ENCODE assay signal across 12 cellular contexts in genomic region chr1:201904579-201904978, GRCh38. TPM values are rescaled to one million over a fixed set of nuclear protein-coding genes. Genes with fewer than 3 reads are reported as not detected.
DNase-seq lines count a peak whose midpoint lies in the region; ATAC-seq and TF ChIP-seq lines count a peak whose summit lies in the region.
"Had no signal": no experiment of that assay in that cellular context is flagged by ENCODE, and none has a peak within 500 bp of the region (broad histone marks: within the 10 kb centered on the region; RNA-seq: fewer than 3 reads in every experiment).

No MANE protein-coding gene starts in this region.

- H3K4me1 ChIP-seq in adrenal gland (replicated peaks in 1 of 2) (peaks cover 16 to 54% of the 10 kb centered on the region in 2 donors), foreskin keratinocyte (peaks cover 7% of the 10 kb centered on the region), neuronal stem cell (ENCODE audit: control insufficient read depth in 2 of 2, insufficient read depth in 1 of 2, low read depth in 1 of 2, low read length in 2 of 2) (peaks cover 6 to 9% of the 10 kb centered on the region in 2 donors)
- no peaks in the 10 kb centered on the region for H3K4me1 ChIP-seq in CD8-positive, alpha-beta memory T cell (ENCODE audit: insufficient read depth, low read length)
- H3K4me1 ChIP-seq: A549 had no signal

- no peak overlapping the region for H4K91ac ChIP-seq in neuronal stem cell (ENCODE audit: low read depth, low read length, poor library complexity)

- H3K4me3 Mint-ChIP-seq in CD8-positive, alpha-beta memory T cell: no peak overlapping the region
- H3K4me3 Mint-ChIP-seq: effector memory CD8-positive, alpha-beta T cell had no signal

- CTCF ChIA-PET in AG04449 (lab: Yijun Ruan, JAX): interaction anchor here (1.1 to 7.1 kb wide), 4 partner anchors 9 to 68 kb away, joined by 3 to 62 read pairs (median 16); no protein-coding TSS in a partner anchor
- CTCF ChIA-PET in CD8-positive, alpha-beta memory T cell (lab: Charles Lee): interaction anchor here (0.7 kb wide), 1 partner anchor 8 kb away, joined by 3 read pairs; no protein-coding TSS in a partner anchor

- no peak overlapping the region for H3K18ac ChIP-seq in neuronal stem cell (ENCODE audit: low read length)

- peak overlapping the region; percentile 28 for H2AFZ ChIP-seq in neuronal stem cell (ENCODE audit: low read length)

- H3K27ac ChIP-seq in adrenal gland (peak overlapping the region in 4 of 5 donors; percentile 19 to 83 (median 70)), foreskin keratinocyte (no peak overlapping the region), neuronal stem cell (replicated peaks; ENCODE audit: low read length) (no peak overlapping the region)
- H3K27ac ChIP-seq in CD8-positive, alpha-beta memory T cell (ENCODE audit: low read depth, low read length): no peak overlapping the region
- H3K27ac ChIP-seq: A549 had no signal

- peaks cover 0 to 4% of the 10 kb centered on the region in 2 donors for H3K36me3 ChIP-seq in adrenal gland (replicated peaks in 1 of 2)
- no peaks in the 10 kb centered on the region for H3K36me3 ChIP-seq in neuronal stem cell (replicated peaks in 1 of 2; ENCODE audit: control insufficient read depth in 2 of 2, insufficient read depth in 2 of 2, low read length in 2 of 2)
- no peaks in the 10 kb centered on the region for H3K36me3 ChIP-seq in CD8-positive, alpha-beta memory T cell (ENCODE audit: insufficient read depth, low read length)

- H3K9me3 Mint-ChIP-seq in CD8-positive, alpha-beta memory T cell: no peaks in the 10 kb centered on the region
- H3K9me3 Mint-ChIP-seq: effector memory CD8-positive, alpha-beta T cell had no signal

- no peak overlapping the region for H3K9ac ChIP-seq in neuronal stem cell (ENCODE audit: low read depth, low read length, poor library complexity)

- H3K36me3 Mint-ChIP-seq in CD8-positive, alpha-beta memory T cell: no peaks in the 10 kb centered on the region

- intact Hi-C loops in adrenal gland (cut with DNase I): no loop called here

- H3K23ac ChIP-seq in neuronal stem cell (ENCODE audit: low read depth, low read length, poor library complexity): no peak overlapping the region

- H2BK5ac ChIP-seq in neuronal stem cell (ENCODE audit: low read length): no peak overlapping the region

- H2BK15ac ChIP-seq in neuronal stem cell (ENCODE audit: low read length): no peak overlapping the region

- ATAC-seq in foreskin keratinocyte (peak; percentile 59), GM21723 (IDR thresholded peaks at IDR 0.05; ENCODE audit: unreplicated experiment) (no peak), GM18502 (IDR thresholded peaks at IDR 0.05; ENCODE audit: poor library complexity, unreplicated experiment) (no peak)
- ATAC-seq: A549; effector memory CD8-positive, alpha-beta T cell had no signal

- POLR2A ChIA-PET in AG04449 (lab: Yijun Ruan, JAX): interaction anchor here (0.7 to 2.3 kb wide), 7 partner anchors 8 to 45 kb away, joined by 3 to 22 read pairs (median 5); partner anchors contain the start of gene LMOD1
- POLR2A ChIA-PET in CD8-positive, alpha-beta memory T cell (lab: Charles Lee): no interaction called here

- peaks cover 0 to 4% (median 3%) of the 10 kb centered on the region in 3 donors for H3K4me1 Mint-ChIP-seq in CD8-positive, alpha-beta memory T cell

- H2AK5ac ChIP-seq in neuronal stem cell (ENCODE audit: low read depth, low read length): no peak overlapping the region

- peaks cover 5 to 10% of the 10 kb centered on the region in 2 donors for H3K27me3 Mint-ChIP-seq in CD8-positive, alpha-beta memory T cell

- no peak overlapping the region for H3K4me2 ChIP-seq in neuronal stem cell (ENCODE audit: insufficient read depth, low read length, poor library complexity, severe bottlenecking)
- H3K4me2 ChIP-seq: A549 had no signal

- H4K8ac ChIP-seq in neuronal stem cell (ENCODE audit: low read depth, low read length): no peak overlapping the region

- H3K27me3 ChIP-seq in adrenal gland (no peaks in the 10 kb centered on the region), foreskin keratinocyte (no peaks in the 10 kb centered on the region), neuronal stem cell (ENCODE audit: control insufficient read depth in 3 of 3, insufficient read depth in 3 of 3, low read depth in 1 of 3, low read length in 3 of 3) (peaks cover 0 to 27% (median 1%) of the 10 kb centered on the region in 3 experiments)
- H3K27me3 ChIP-seq in CD8-positive, alpha-beta memory T cell (ENCODE audit: insufficient read depth, low read length, poor library complexity, severe bottlenecking): no peaks in the 10 kb centered on the region

- no peak overlapping the region for H3K14ac ChIP-seq in neuronal stem cell (ENCODE audit: low read length)

- no peak overlapping the region for H3K4ac ChIP-seq in neuronal stem cell (ENCODE audit: low read length)

- no peaks in the 10 kb centered on the region for H3K79me1 ChIP-seq in neuronal stem cell (ENCODE audit: low read depth, low read length)

- peak; percentile 84 for DNase-seq in AG04449 (ENCODE audit: low read depth, low spot score)
- DNase-seq in adrenal gland: peak in 1 of 7 donors; percentile 42
- DNase-seq in foreskin keratinocyte: peak; percentile 76 to 88
- DNase-seq in neuronal stem cell (ENCODE audit: low spot score): no peak
- DNase-seq in stimulated activated CD4-positive, alpha-beta T cell treated with anti-CD3 and anti-CD28 coated beads, Interleukin-12 subunit alpha, Interleukin-12 subunit beta, amount 100 ng/mL, for 4 hours: no peak
- no peak for DNase-seq in CD8-positive, alpha-beta memory T cell
- DNase-seq: activated CD8-positive, alpha-beta memory T cell treated with anti-CD3 and anti-CD28 coated beads for 24 hours; effector memory CD8-positive, alpha-beta T cell; small intestine had no signal

- no peaks in the 10 kb centered on the region for H3K9me3 ChIP-seq in adrenal gland (replicated peaks in 1 of 3)
- H3K9me3 ChIP-seq in neuronal stem cell (replicated peaks in 1 of 2; ENCODE audit: control insufficient read depth in 2 of 2, insufficient read depth in 1 of 2, low read depth in 1 of 2, low read length in 2 of 2): peaks cover 0 to 4% of the 10 kb centered on the region in 2 donors
- no peaks in the 10 kb centered on the region for H3K9me3 ChIP-seq in CD8-positive, alpha-beta memory T cell (ENCODE audit: low read length)
- H3K9me3 ChIP-seq: A549 had no signal

- 29 to 42% (median 38%) methylated on average over 6 of the region's 6 CpGs for WGBS in adrenal gland, 4 donors
- no CpG with 5 or more reads among the region's 6 CpGs for WGBS in neuronal stem cell (ENCODE audit: extremely low coverage in 2 of 2, insufficient read length in 2 of 2, insufficient replicate concordance in 1 of 2), 2 donors

- TF ChIP-seq CTCF in AG04449 (IDR thresholded peaks at IDR 0.05; ENCODE audit: insufficient read depth, low read length, missing control alignments) (no peak), adrenal gland (IDR thresholded peaks at IDR 0.05) (no peak), foreskin keratinocyte (conservative IDR thresholded peaks at IDR 0.05) (no peak)

- H3K27ac Mint-ChIP-seq in CD8-positive, alpha-beta memory T cell: no peak overlapping the region
- H3K27ac Mint-ChIP-seq: effector memory CD8-positive, alpha-beta T cell had no signal

- H2BK120ac ChIP-seq in neuronal stem cell (ENCODE audit: low read depth, low read length): no peak overlapping the region

- TF ChIP-seq POLR2A in adrenal gland (IDR thresholded peaks at IDR 0.05): no peak

- no peak overlapping the region for H3K4me3 ChIP-seq in AG04449 (ENCODE audit: low read depth, low read length)
- H3K4me3 ChIP-seq in adrenal gland: no peak overlapping the region
- no peak overlapping the region for H3K4me3 ChIP-seq in neuronal stem cell (ENCODE audit: low read length in 2 of 2)
- no peak overlapping the region for H3K4me3 ChIP-seq in CD8-positive, alpha-beta memory T cell (ENCODE audit: low read length)
- H3K4me3 ChIP-seq: A549 had no signal

- no peak overlapping the region for H2BK12ac ChIP-seq in neuronal stem cell (ENCODE audit: low read length)

RNA-seq across cellular contexts. Expression of gene SHISA4, which starts 15.9 kb away (rescaled TPM):
- total RNA-seq in adrenal gland: 100 to 1,000 TPM in 4 of 8 donors, 10 to 100 TPM in 4; 39.0 to 221 (median 99.1) TPM
- 10 to 100 TPM; 49.7 to 62.8 (median 51.0) TPM for polyA plus RNA-seq in adrenal gland
- 2.4 and 3.8 TPM in 2 replicates for total RNA-seq in foreskin keratinocyte
- 3.8 and 7.6 TPM in 2 replicates for polyA plus RNA-seq in foreskin keratinocyte
- polyA plus RNA-seq in neuronal stem cell (2013, experiment 1 of 2): 10.6 TPM
- 11.6 TPM for polyA plus RNA-seq in neuronal stem cell (2013, experiment 2 of 2)
- under 1 TPM; 0.24 to 0.88 TPM for total RNA-seq in CD8-positive, alpha-beta memory T cell
- polyA plus RNA-seq in CD8-positive, alpha-beta memory T cell: 0.41 TPM

RNA-seq across cellular contexts. Expression of gene LMOD1, which starts 41.8 kb away (rescaled TPM):
- total RNA-seq in adrenal gland: 100 to 1,000 TPM in 2 of 8 donors, 10 to 100 TPM in 5, 1 to 10 TPM in 1; 7.4 to 171 (median 76.1) TPM
- 100 to 1,000 TPM in 2 of 3 donors, 10 to 100 TPM in 1; 26.9 to 131 (median 108) TPM for polyA plus RNA-seq in adrenal gland
- total RNA-seq in foreskin keratinocyte: not detected in 2 replicates
- 0.01 TPM in 1 of 2 replicates, not detected in the other for polyA plus RNA-seq in foreskin keratinocyte
- 1.2 TPM for polyA plus RNA-seq in neuronal stem cell (2013, experiment 1 of 2)
- polyA plus RNA-seq in neuronal stem cell (2013, experiment 2 of 2): 1.2 TPM
- total RNA-seq in CD8-positive, alpha-beta memory T cell: not detected
- polyA plus RNA-seq in CD8-positive, alpha-beta memory T cell: not detected
- polyA plus RNA-seq: A549 had no signal

RNA-seq across cellular contexts. Expression of gene TIMM17A, which starts 50.7 kb away (rescaled TPM):
- total RNA-seq in adrenal gland: 100 to 1,000 TPM in 1 of 8 donors, 10 to 100 TPM in 7; 26.3 to 178 (median 47.6) TPM
- polyA plus RNA-seq in adrenal gland: 100 to 1,000 TPM in 1 of 3 donors, 10 to 100 TPM in 2; 28.0 to 172 (median 42.7) TPM
- 63.6 and 66.4 TPM in 2 replicates for total RNA-seq in foreskin keratinocyte
- 73.5 TPM in 2 replicates for polyA plus RNA-seq in foreskin keratinocyte
- polyA plus RNA-seq in neuronal stem cell (2013, experiment 1 of 2): 29.4 TPM
- 29.5 TPM for polyA plus RNA-seq in neuronal stem cell (2013, experiment 2 of 2)
- total RNA-seq in CD8-positive, alpha-beta memory T cell: 100 to 1,000 TPM; 120 to 130 TPM
- polyA plus RNA-seq in CD8-positive, alpha-beta memory T cell: 31.5 TPM

Comparison
In these comparisons a context has a peak if more than half of its experiments do, and no peak if none do; other contexts are left out.
1. DNase-seq: peak in AG04449 (single experiment) and foreskin keratinocyte (2 of 2); none in neuronal stem cell (single experiment), stimulated activated CD4-positive, alpha-beta T cell treated with anti-CD3 and anti-CD28 coated beads, Interleukin-12 subunit alpha, Interleukin-12 subunit beta, amount 100 ng/mL, for 4 hours (single experiment) and CD8-positive, alpha-beta memory T cell (0 of 5).
2. H3K27ac ChIP-seq: peak in adrenal gland (4 of 5); none in foreskin keratinocyte (single experiment), neuronal stem cell (single experiment) and CD8-positive, alpha-beta memory T cell (single experiment).